ENCODE assay signal across 8 cellular contexts in the genomic region with DNA sequence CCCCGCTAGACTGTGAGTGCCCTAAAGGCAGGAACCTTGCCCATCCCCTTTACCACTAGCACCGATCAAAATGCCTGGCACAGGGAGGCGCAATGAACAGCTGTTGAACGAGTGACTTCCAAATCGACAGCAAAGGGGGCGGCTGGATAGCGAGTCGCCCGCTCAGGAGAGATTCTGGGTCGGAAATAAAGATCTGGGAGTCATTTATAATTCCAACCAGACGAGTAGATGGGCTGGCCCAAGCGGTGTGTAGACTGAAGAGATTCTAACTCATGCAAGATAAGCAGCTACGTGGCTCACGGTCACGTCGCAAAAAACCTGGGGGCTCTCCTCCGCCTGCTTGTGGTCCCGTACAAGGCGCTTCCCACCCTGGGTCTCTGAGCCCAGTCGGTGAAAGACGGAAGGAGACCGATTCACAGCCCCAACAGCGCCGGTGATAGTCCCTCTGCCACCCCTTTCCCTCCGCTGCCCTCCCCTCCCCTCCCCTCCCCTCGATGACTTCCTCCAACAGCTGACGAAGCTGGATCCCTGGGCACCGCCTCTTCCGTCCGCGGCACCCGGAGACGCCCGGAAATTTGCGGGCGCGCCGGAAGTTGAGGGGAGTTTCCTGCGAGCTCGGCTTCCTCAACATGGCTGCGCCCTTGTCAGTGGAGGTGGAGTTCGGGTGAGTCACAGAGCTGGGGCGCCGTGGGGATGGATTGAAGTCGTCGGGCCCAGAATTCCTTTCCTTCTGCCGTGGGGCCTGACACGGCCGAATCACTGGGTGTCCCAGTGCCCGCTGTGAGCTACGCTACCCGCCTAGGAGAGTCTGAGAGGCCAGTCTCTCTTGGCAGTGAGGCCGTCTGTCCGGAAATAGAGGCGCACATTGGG. TPM values are rescaled to one million over a fixed set of nuclear protein-coding genes. Genes with fewer than 3 reads are reported as not detected.
DNase-seq lines count a peak whose midpoint lies in the region; ATAC-seq, FAIRE-seq and TF ChIP-seq lines count a peak whose summit lies in the region.

Gene URM1 (plus strand): TSS at position 623 of the 870 bp plus-strand sequence. CDS start 7 bp downstream, at position 630.

- H3K4me3 Mint-ChIP-seq in WTC11, result peak within 1 kb of the TSS; percentile 95

- H3K36me3 Mint-ChIP-seq in WTC11, result no peaks in the 10 kb centered on the region

- no peaks in the 10 kb centered on the region for H3K9me3 Mint-ChIP-seq in WTC11

- under 1% methylated on average over 53 of the region's 55 CpGs for WGBS in smooth muscle cell (ENCODE audit: low lambda C conversion rate)

- H3K9me3 ChIP-seq in smooth muscle cell (replicated peaks; ENCODE audit: low read depth), result no peaks in the 10 kb centered on the region

- peaks cover 26% of the 10 kb centered on the region for H3K4me1 Mint-ChIP-seq in WTC11

- H3K27ac Mint-ChIP-seq in WTC11, result peak within 1 kb of the TSS; percentile 80

- H3K36me3 ChIP-seq in bronchial epithelial cell (ENCODE audit: control insufficient read depth, insufficient read depth, low read length) (peaks cover 2% of the 10 kb centered on the region), smooth muscle cell (ENCODE audit: low read depth) (no peaks in the 10 kb centered on the region)

- peak within 1 kb of the TSS; percentile 94 for H3K9ac ChIP-seq in smooth muscle cell (ENCODE audit: low read depth)

- peaks cover 14% of the 10 kb centered on the region for H4K20me1 ChIP-seq in smooth muscle cell (ENCODE audit: low read depth)

- TF ChIP-seq CTCF in WTC11 (IDR thresholded peaks at IDR 0.05), result no peak
- peak; percentile 13 for TF ChIP-seq CTCF in bronchial epithelial cell (IDR thresholded peaks at IDR 0.05; ENCODE audit: insufficient read depth, low read length, severe bottlenecking)
- no peak for TF ChIP-seq CTCF in smooth muscle cell (IDR thresholded peaks at IDR 0.05; ENCODE audit: borderline replicate concordance, insufficient read depth, poor library complexity, severe bottlenecking)

- peaks cover 7% of the 10 kb centered on the region for H3K4me1 ChIP-seq in smooth muscle cell (ENCODE audit: low read depth)

- no peak for FAIRE-seq in bronchial epithelial cell (lab: Jason Lieb, UNC)

- H3K4me2 ChIP-seq in smooth muscle cell, result peak within 1 kb of the TSS; percentile 94

- H3K27ac ChIP-seq in smooth muscle cell (ENCODE audit: low read depth), result peak within 1 kb of the TSS; percentile 93

- CTCF ChIA-PET in WTC11 (lab: Charles Lee), result interaction anchor here (0.5 to 3.9 kb wide), 17 partner anchors 9 to 363 kb away, joined by 3 to 35 read pairs (median 4); partner anchors contain the start of genes CERCAM and PKN3

- H3F3A ChIP-seq in smooth muscle cell (ENCODE audit: low read depth), result peaks cover 11% of the 10 kb centered on the region

- DNase-seq in AG08395 (ENCODE audit: low spot score), result peak; percentile 97
- peak; percentile 98 for DNase-seq in NCI-H226
- peak; percentile 92 for DNase-seq in WTC11 (ENCODE audit: low spot score)
- peak; percentile 95 for DNase-seq in bronchial epithelial cell (ENCODE audit: low read depth)
- DNase-seq in iPS-NIHi7 (ENCODE audit: extremely low spot score), result peak; percentile 95
- peak; percentile 87 for DNase-seq in smooth muscle cell (lab: John Stamatoyannopoulos, UW; ENCODE audit: unreplicated experiment)

- peaks cover 35% of the 10 kb centered on the region for H3K27me3 Mint-ChIP-seq in WTC11 (ENCODE audit: low read depth)

- peak within 1 kb of the TSS; percentile 81 for H2AFZ ChIP-seq in smooth muscle cell (ENCODE audit: low read depth)

- peak within 1 kb of the TSS; percentile 96 for H3K4me3 ChIP-seq in bronchial epithelial cell (ENCODE audit: low read depth, low read length)
- H3K4me3 ChIP-seq in smooth muscle cell, result peak within 1 kb of the TSS; percentile 80

- H3K27me3 ChIP-seq in bronchial epithelial cell (ENCODE audit: control insufficient read depth, insufficient read depth, low read length) (no peaks in the 10 kb centered on the region), smooth muscle cell (ENCODE audit: low read depth) (no peaks in the 10 kb centered on the region)

- POLR2A ChIA-PET in WTC11 (lab: Charles Lee), result interaction anchor here (0.6 to 1.5 kb wide), 5 partner anchors 9 to 121 kb away, joined by 3 to 8 read pairs (median 4); no protein-coding TSS in a partner anchor

- ATAC-seq in GM18909 (IDR thresholded peaks at IDR 0.05; ENCODE audit: poor library complexity, unreplicated experiment) (peak; percentile 83), HG03175 (IDR thresholded peaks at IDR 0.05; ENCODE audit: unreplicated experiment) (peak; percentile 85), WTC11 (peak; percentile 89)

- peaks cover 26% of the 10 kb centered on the region for H3K79me2 ChIP-seq in smooth muscle cell (ENCODE audit: low read depth)

TF ChIP-seq in WTC11, 78 proteins besides CTCF, POLR2A, EP300 and RAD21 (continues in another document):
- TF ChIP-seq ELF4 (CRISPR knock-in tag; IDR thresholded peaks at IDR 0.05; ENCODE audit: low read depth), result no peak
- TF ChIP-seq GABPB1 (CRISPR knock-in tag; IDR thresholded peaks at IDR 0.05), result peak; percentile 5; the same call in 1 of the 2 replicates
- no peak for TF ChIP-seq ESRRA (CRISPR knock-in tag; IDR thresholded peaks at IDR 0.05; ENCODE audit: borderline replicate concordance)
- no peak for TF ChIP-seq JAZF1 (CRISPR knock-in tag; IDR thresholded peaks at IDR 0.05)
- TF ChIP-seq, protein P1, sequence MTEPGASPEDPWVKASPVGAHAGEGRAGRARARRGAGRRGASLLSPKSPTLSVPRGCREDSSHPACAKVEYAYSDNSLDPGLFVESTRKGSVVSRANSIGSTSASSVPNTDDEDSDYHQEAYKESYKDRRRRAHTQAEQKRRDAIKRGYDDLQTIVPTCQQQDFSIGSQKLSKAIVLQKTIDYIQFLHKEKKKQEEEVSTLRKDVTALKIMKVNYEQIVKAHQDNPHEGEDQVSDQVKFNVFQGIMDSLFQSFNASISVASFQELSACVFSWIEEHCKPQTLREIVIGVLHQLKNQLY (CRISPR knock-in tag; IDR thresholded peaks at IDR 0.05), result no peak
- TF ChIP-seq, protein P2, sequence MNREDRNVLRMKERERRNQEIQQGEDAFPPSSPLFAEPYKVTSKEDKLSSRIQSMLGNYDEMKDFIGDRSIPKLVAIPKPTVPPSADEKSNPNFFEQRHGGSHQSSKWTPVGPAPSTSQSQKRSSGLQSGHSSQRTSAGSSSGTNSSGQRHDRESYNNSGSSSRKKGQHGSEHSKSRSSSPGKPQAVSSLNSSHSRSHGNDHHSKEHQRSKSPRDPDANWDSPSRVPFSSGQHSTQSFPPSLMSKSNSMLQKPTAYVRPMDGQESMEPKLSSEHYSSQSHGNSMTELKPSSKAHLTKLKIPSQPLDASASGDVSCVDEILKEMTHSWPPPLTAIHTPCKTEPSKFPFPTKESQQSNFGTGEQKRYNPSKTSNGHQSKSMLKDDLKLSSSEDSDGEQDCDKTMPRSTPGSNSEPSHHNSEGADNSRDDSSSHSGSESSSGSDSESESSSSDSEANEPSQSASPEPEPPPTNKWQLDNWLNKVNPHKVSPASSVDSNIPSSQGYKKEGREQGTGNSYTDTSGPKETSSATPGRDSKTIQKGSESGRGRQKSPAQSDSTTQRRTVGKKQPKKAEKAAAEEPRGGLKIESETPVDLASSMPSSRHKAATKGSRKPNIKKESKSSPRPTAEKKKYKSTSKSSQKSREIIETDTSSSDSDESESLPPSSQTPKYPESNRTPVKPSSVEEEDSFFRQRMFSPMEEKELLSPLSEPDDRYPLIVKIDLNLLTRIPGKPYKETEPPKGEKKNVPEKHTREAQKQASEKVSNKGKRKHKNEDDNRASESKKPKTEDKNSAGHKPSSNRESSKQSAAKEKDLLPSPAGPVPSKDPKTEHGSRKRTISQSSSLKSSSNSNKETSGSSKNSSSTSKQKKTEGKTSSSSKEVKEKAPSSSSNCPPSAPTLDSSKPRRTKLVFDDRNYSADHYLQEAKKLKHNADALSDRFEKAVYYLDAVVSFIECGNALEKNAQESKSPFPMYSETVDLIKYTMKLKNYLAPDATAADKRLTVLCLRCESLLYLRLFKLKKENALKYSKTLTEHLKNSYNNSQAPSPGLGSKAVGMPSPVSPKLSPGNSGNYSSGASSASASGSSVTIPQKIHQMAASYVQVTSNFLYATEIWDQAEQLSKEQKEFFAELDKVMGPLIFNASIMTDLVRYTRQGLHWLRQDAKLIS (CRISPR knock-in tag; IDR thresholded peaks at IDR 0.05; ENCODE audit: borderline replicate concordance), result no peak
- TF ChIP-seq, protein P3, sequence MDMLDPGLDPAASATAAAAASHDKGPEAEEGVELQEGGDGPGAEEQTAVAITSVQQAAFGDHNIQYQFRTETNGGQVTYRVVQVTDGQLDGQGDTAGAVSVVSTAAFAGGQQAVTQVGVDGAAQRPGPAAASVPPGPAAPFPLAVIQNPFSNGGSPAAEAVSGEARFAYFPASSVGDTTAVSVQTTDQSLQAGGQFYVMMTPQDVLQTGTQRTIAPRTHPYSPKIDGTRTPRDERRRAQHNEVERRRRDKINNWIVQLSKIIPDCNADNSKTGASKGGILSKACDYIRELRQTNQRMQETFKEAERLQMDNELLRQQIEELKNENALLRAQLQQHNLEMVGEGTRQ (CRISPR knock-in tag; IDR thresholded peaks at IDR 0.05), result no peak
- TF ChIP-seq, protein P4, sequence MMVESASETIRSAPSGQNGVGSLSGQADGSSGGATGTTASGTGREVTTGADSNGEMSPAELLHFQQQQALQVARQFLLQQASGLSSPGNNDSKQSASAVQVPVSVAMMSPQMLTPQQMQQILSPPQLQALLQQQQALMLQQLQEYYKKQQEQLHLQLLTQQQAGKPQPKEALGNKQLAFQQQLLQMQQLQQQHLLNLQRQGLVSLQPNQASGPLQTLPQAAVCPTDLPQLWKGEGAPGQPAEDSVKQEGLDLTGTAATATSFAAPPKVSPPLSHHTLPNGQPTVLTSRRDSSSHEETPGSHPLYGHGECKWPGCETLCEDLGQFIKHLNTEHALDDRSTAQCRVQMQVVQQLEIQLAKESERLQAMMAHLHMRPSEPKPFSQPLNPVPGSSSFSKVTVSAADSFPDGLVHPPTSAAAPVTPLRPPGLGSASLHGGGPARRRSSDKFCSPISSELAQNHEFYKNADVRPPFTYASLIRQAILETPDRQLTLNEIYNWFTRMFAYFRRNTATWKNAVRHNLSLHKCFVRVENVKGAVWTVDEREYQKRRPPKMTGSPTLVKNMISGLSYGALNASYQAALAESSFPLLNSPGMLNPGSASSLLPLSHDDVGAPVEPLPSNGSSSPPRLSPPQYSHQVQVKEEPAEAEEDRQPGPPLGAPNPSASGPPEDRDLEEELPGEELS (CRISPR knock-in tag; IDR thresholded peaks at IDR 0.05), result 0 out of 2 replicates have a peak, but pooled peaks have one; percentile 18

RNA-seq across cellular contexts. Expression of gene URM1, which starts in this region (rescaled TPM):
- total RNA-seq in WTC11 (2021) (52.0 to 67.9 TPM (median 54.3 TPM) in 3 replicates), bronchial epithelial cell (17.9 and 23.0 TPM in 2 replicates), smooth muscle cell (27.1 and 27.3 TPM in 2 replicates)
- polyA plus RNA-seq in smooth muscle cell, result 41.2 and 48.7 TPM in 2 replicates

Comparison
In these comparisons a context has a peak if more than half of its experiments do, and no peak if none do; other contexts are left out.
1. Peak in every context shown above with its lines: DNase-seq, ATAC-seq, H3K4me3 ChIP-seq and H3K27ac ChIP-seq.